In genomic region chr12:56257071-56257470, GRCh38 we compare ENCODE assay signal across 8 cellular contexts. TPM values are rescaled to one million over a fixed set of nuclear protein-coding genes. Genes with fewer than 3 reads are reported as not detected.
DNase-seq lines count a peak whose midpoint lies in the region; ATAC-seq and TF ChIP-seq lines count a peak whose summit lies in the region.

No MANE protein-coding gene starts in this region.

- WGBS in lung, 2 donors: 73 to 79% methylated on average over 8 of the region's 8 CpGs
- 41 to 47% methylated on average over 8 of the region's 8 CpGs for WGBS in tibial nerve, 2 donors

- H3K27me3 ChIP-seq in lung (ENCODE audit: control insufficient read depth, insufficient read depth): no peaks in the 10 kb centered on the region
- H3K27me3 ChIP-seq in tibial nerve: no peaks in the 10 kb centered on the region

- DNase-seq in activated T-cell treated with anti-CD3 and anti-CD28 coated beads, Interleukin-2, amount 50 U/mL, for 4 hours: no peak
- DNase-seq in activated T-cell treated with anti-CD3 and anti-CD28 coated beads for 4 hours (no peak), astrocyte of the cerebellum (ENCODE audit: low read depth) (no peak), lung (ENCODE audit: low spot score) (no peak), tibial nerve (ENCODE audit: low spot score in 2 of 2) (no peak), NCI-H774 (lab: John Stamatoyannopoulos, UW) (no peak), GM20000 (ENCODE audit: low spot score) (no peak)

- no peak for TF ChIP-seq EP300 in tibial nerve (IDR thresholded peaks at IDR 0.05)

- H3K9me3 ChIP-seq in lung (ENCODE audit: control insufficient read depth in 2 of 2, insufficient read depth in 1 of 2, low read length in 1 of 2) (no peaks in the 10 kb centered on the region), tibial nerve (no peaks in the 10 kb centered on the region)

- peaks cover 20 to 31% of the 10 kb centered on the region in 2 donors for H3K36me3 ChIP-seq in lung (ENCODE audit: control insufficient read depth in 2 of 2, insufficient read depth in 2 of 2, low read length in 2 of 2)
- H3K36me3 ChIP-seq in tibial nerve: peaks cover 3 to 45% (median 33%) of the 10 kb centered on the region in 3 donors

- peaks cover 4 to 8% of the 10 kb centered on the region in 2 donors for H3K4me1 ChIP-seq in lung (ENCODE audit: control insufficient read depth in 2 of 2, insufficient read depth in 2 of 2, low read length in 2 of 2)
- peaks cover 0 to 30% (median 21%) of the 10 kb centered on the region in 4 donors for H3K4me1 ChIP-seq in tibial nerve

- peaks cover 25% of the 10 kb centered on the region for H3K4me1 Mint-ChIP-seq in activated T-cell treated with anti-CD3 and anti-CD28 coated beads, Interleukin-2, amount 50 U/mL, for 4 hours (ENCODE audit: low read depth)

- TF ChIP-seq POLR2A in tibial nerve (IDR thresholded peaks at IDR 0.05): no peak

- TF ChIP-seq CTCF in astrocyte of the cerebellum (IDR thresholded peaks at IDR 0.05; ENCODE audit: low read depth, low read length, missing control alignments) (no peak), lung (IDR thresholded peaks at IDR 0.05; ENCODE audit: control extremely low read depth, extremely low read depth) (no peak), tibial nerve (IDR thresholded peaks at IDR 0.05) (no peak), GM20000 (IDR thresholded peaks at IDR 0.05; ENCODE audit: extremely low read depth, missing control alignments) (no peak)

- ATAC-seq in activated T-cell treated with anti-CD3 and anti-CD28 coated beads, Interleukin-2, amount 50 U/mL, for 4 hours: no peak
- no peak for ATAC-seq in lung (ENCODE audit: insufficient read depth, low FRiP score)
- no peak for ATAC-seq in GM18519 (IDR thresholded peaks at IDR 0.05; ENCODE audit: low FRiP score, unreplicated experiment)

- in situ Hi-C loops in astrocyte of the cerebellum (cut with HindIII; ENCODE audit: low sequenced_read_pairs): no loop called here

- H3K9me3 Mint-ChIP-seq in activated T-cell treated with anti-CD3 and anti-CD28 coated beads, Interleukin-2, amount 50 U/mL, for 4 hours: no peaks in the 10 kb centered on the region

- H3K4me3 Mint-ChIP-seq in activated T-cell treated with anti-CD3 and anti-CD28 coated beads, Interleukin-2, amount 50 U/mL, for 4 hours: peak overlapping the region; percentile 88

- H3K27me3 Mint-ChIP-seq in activated T-cell treated with anti-CD3 and anti-CD28 coated beads, Interleukin-2, amount 50 U/mL, for 4 hours (ENCODE audit: low read depth): no peaks in the 10 kb centered on the region

- no peak overlapping the region for H3K27ac ChIP-seq in lung (ENCODE audit: low read depth in 1 of 2, low read length in 1 of 2)
- H3K27ac ChIP-seq in tibial nerve: peak overlapping the region in 3 of 4 donors; percentile 91 to 93 (median 93)

- H3K4me3 ChIP-seq in astrocyte of the cerebellum (ENCODE audit: low read depth, low read length) (peak overlapping the region; percentile 87), lung (peak overlapping the region; percentile 98), tibial nerve (peak overlapping the region; percentile 69 to 98 (median 83))

- H3K36me3 Mint-ChIP-seq in activated T-cell treated with anti-CD3 and anti-CD28 coated beads, Interleukin-2, amount 50 U/mL, for 4 hours (ENCODE audit: insufficient read depth): peaks cover 29% of the 10 kb centered on the region

RNA-seq across cellular contexts. Expression of gene ANKRD52, which starts 1.1 kb away (rescaled TPM):
- total RNA-seq in activated T-cell treated with anti-CD3 and anti-CD28 coated beads, Interleukin-2, amount 50 U/mL, for 4 hours: 10 to 100 TPM; 60.8 to 70.3 (median 67.5) TPM
- total RNA-seq in lung (10 to 100 TPM; 25.9 to 38.1 TPM), tibial nerve (10 to 100 TPM; 14.6 to 42.4 (median 23.9) TPM)
- polyA plus RNA-seq in lung: 1 to 10 TPM; 9.2 to 9.9 TPM

RNA-seq across cellular contexts. Expression of gene COQ10A, which starts 9.7 kb away (rescaled TPM):
- 10 to 100 TPM; 11.1 to 13.7 (median 11.5) TPM for total RNA-seq in activated T-cell treated with anti-CD3 and anti-CD28 coated beads, Interleukin-2, amount 50 U/mL, for 4 hours
- total RNA-seq in lung: 10 to 100 TPM in 1 of 2 donors, 1 to 10 TPM in 1; 8.3 to 16.5 TPM
- 10 to 100 TPM in 1 of 2 donors, 1 to 10 TPM in 1; 5.8 to 18.1 TPM for polyA plus RNA-seq in lung
- 10 to 100 TPM; 14.0 to 26.1 (median 22.8) TPM for total RNA-seq in tibial nerve

RNA-seq across cellular contexts. Expression of gene SLC39A5, which starts 27.2 kb away (rescaled TPM):
- under 1 TPM; 0.53 to 0.84 (median 0.79) TPM for total RNA-seq in activated T-cell treated with anti-CD3 and anti-CD28 coated beads, Interleukin-2, amount 50 U/mL, for 4 hours
- total RNA-seq in lung: 1 to 10 TPM in 1 of 2 donors, under 1 TPM in 1; 0.71 to 1.1 TPM
- under 1 TPM; 0.13 to 0.20 TPM for polyA plus RNA-seq in lung
- 1 to 10 TPM in 1 of 4 donors, not detected in 3; 1.5 TPM for total RNA-seq in tibial nerve

RNA-seq across cellular contexts. Expression of gene NABP2, which starts 32.9 kb away (rescaled TPM):
- 100 to 1,000 TPM in 1 of 3 donors, 10 to 100 TPM in 2; 92.7 to 103 (median 98.9) TPM for total RNA-seq in activated T-cell treated with anti-CD3 and anti-CD28 coated beads, Interleukin-2, amount 50 U/mL, for 4 hours
- 10 to 100 TPM; 11.3 to 31.4 TPM for total RNA-seq in lung
- polyA plus RNA-seq in lung: 10 to 100 TPM; 22.1 to 23.8 TPM
- 10 to 100 TPM; 15.1 to 41.7 (median 24.6) TPM for total RNA-seq in tibial nerve

RNA-seq across cellular contexts. Expression of gene RNF41, which starts 35.3 kb away (rescaled TPM):
- 10 to 100 TPM; 39.3 to 45.6 (median 40.1) TPM for total RNA-seq in activated T-cell treated with anti-CD3 and anti-CD28 coated beads, Interleukin-2, amount 50 U/mL, for 4 hours
- total RNA-seq in lung: 10 to 100 TPM; 49.5 to 54.6 TPM
- polyA plus RNA-seq in lung: 10 to 100 TPM; 18.1 to 40.6 TPM
- total RNA-seq in tibial nerve: 10 to 100 TPM; 50.0 to 81.6 (median 62.0) TPM

Comparison
In these comparisons a context has a peak if more than half of its experiments do, and no peak if none do; other contexts are left out.
1. H3K27ac ChIP-seq: peak in tibial nerve (3 of 4); none in lung (0 of 2).
2. Peak in every context shown above with its lines, with median percentiles within 50 percentile points of each other: H3K4me3 ChIP-seq.